In the genomic region with DNA sequence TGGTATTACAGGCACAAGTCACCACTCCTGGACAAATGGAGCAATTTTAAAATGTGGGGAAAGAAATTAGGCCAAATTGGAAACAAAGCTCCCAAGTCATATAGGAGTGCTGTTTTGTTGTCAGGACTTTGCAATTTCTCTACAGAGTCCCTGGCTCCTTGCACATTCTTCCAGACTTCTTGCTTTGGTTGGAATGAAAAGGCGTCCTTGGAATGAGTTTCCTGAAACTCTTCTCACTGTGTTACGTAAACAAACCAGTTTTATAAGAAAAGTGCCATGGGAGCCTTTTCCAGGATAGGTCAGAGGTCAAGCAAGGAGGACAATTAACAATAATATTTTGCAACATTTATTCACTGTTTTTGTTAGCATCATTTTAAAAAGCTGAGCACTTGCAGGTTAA, we compare ENCODE assay signal across 27 cellular contexts. TPM values are rescaled to one million over a fixed set of nuclear protein-coding genes. Genes with fewer than 3 reads are reported as not detected.
A peak's percentile ranks its signal among the peaks of the same experiment; 100 is the strongest.
DNase-seq lines count a peak whose midpoint lies in the region; TF ChIP-seq lines count a peak whose summit lies in the region.
"Had no signal": no experiment of that assay in that cellular context is flagged by ENCODE, and none has a peak within 500 bp of the region (broad histone marks: within the 10 kb centered on the region; RNA-seq: fewer than 3 reads in every experiment).

No MANE protein-coding gene starts in this region.

- H3K9me3 Mint-ChIP-seq in osteocyte (ENCODE audit: unreplicated experiment), result peaks cover 5% of the 10 kb centered on the region
- H3K9me3 Mint-ChIP-seq: activated T-helper 17 cell treated with anti-CD3 and anti-CD28 coated beads, Interleukin-2, amount 50 U/mL, for 72 hours; CD14-positive monocyte; stimulated activated naive CD8-positive, alpha-beta T cell treated with anti-CD3 and anti-CD28 coated beads, Interleukin-15, Interleukin-2, amounts not matched to agents 100 ng/mL and 50 ng/mL, for 24 hours had no signal

- no peak for TF ChIP-seq CTCF in AG09309 (IDR thresholded peaks at IDR 0.05; ENCODE audit: control insufficient read depth, insufficient read depth, low read depth, low read length, missing control alignments)
- no peak for TF ChIP-seq CTCF in LNCaP clone FGC (IDR thresholded peaks at IDR 0.05; ENCODE audit: control insufficient read depth, extremely low read depth, insufficient read depth)
- TF ChIP-seq CTCF in fibroblast of pulmonary artery (IDR thresholded peaks at IDR 0.05; ENCODE audit: low read length, missing control alignments), result no peak
- TF ChIP-seq CTCF in osteocyte (IDR thresholded peaks at IDR 0.05), result no peak

- peak overlapping the region; percentile 27 for H3K27ac Mint-ChIP-seq in osteocyte (ENCODE audit: unreplicated experiment)
- H3K27ac Mint-ChIP-seq: activated naive CD8-positive, alpha-beta T cell; activated T-helper 17 cell treated with anti-CD3 and anti-CD28 coated beads, Interleukin-2, amount 50 U/mL, for 72 hours; CD14-positive monocyte; stimulated activated naive CD8-positive, alpha-beta T cell treated with anti-CD3 and anti-CD28 coated beads, Interleukin-15, Interleukin-2, amounts not matched to agents 100 ng/mL and 50 ng/mL, for 24 hours had no signal

- DNase-seq in AG09309 (ENCODE audit: low read depth), result peak; percentile 16
- peak; percentile 31 for DNase-seq in LNCaP clone FGC (ENCODE audit: low read depth)
- DNase-seq in fibroblast of pulmonary artery (ENCODE audit: low read depth), result peak; percentile 16
- no peak for DNase-seq in osteocyte (ENCODE audit: extremely low spot score, unreplicated experiment)
- DNase-seq in NCI-H2029 (lab: John Stamatoyannopoulos, UW), result no peak
- DNase-seq in ecto neural progenitor cell (ENCODE audit: low spot score), result no peak
- no peak for DNase-seq in activated CD4-positive, alpha-beta T cell treated with anti-CD3 and anti-CD28 coated beads for 1 hour
- no peak for DNase-seq in KBM-7
- DNase-seq: activated CD4-positive, alpha-beta T cell treated with anti-CD3 and anti-CD28 coated beads, Interleukin-2, amount 50 U/mL, for 4 hours; activated CD8-positive, alpha-beta memory T cell treated with anti-CD3 and anti-CD28 coated beads, Interleukin-2, amount 50 U/mL, for 4 hours; cortex of kidney; H7; NCI-H1417 treated with DMSO at 0.1 percent for 48 hours; NCI-H2107; NCI-H510A; SK-N-SH; stimulated activated CD4-positive, alpha-beta T cell treated with anti-CD3 and anti-CD28 coated beads, Interleukin-12 subunit alpha, Interleukin-12 subunit beta, amount 100 ng/mL, for 4 hours; stimulated activated CD4-positive, alpha-beta T cell treated with anti-CD3 and anti-CD28 coated beads, Interleukin-4, amount 100 ng/mL, for 4 hours; upper lobe of left lung had no signal

- no peak overlapping the region for H3K4me3 Mint-ChIP-seq in osteocyte (ENCODE audit: unreplicated experiment)
- H3K4me3 Mint-ChIP-seq: activated naive CD8-positive, alpha-beta T cell; activated T-helper 17 cell treated with anti-CD3 and anti-CD28 coated beads, Interleukin-2, amount 50 U/mL, for 72 hours; CD14-positive monocyte; stimulated activated naive CD8-positive, alpha-beta T cell treated with anti-CD3 and anti-CD28 coated beads, Interleukin-15, Interleukin-2, amounts not matched to agents 100 ng/mL and 50 ng/mL, for 24 hours had no signal

- H3K36me3 Mint-ChIP-seq in osteocyte (ENCODE audit: unreplicated experiment), result no peaks in the 10 kb centered on the region
- H3K36me3 Mint-ChIP-seq: activated naive CD8-positive, alpha-beta T cell; CD14-positive monocyte had no signal

- in situ Hi-C loops in KBM-7 (cut with MboI; ENCODE audit: low pct_unique_long_range_greater_than_20kb, low sequenced_read_pairs), result no loop called here

- peaks cover 2% of the 10 kb centered on the region for H3K27me3 Mint-ChIP-seq in osteocyte (ENCODE audit: unreplicated experiment)

- H3K4me3 ChIP-seq in AG09309 (ENCODE audit: control insufficient read depth, low read depth, low read length) (no peak overlapping the region), LNCaP clone FGC (ENCODE audit: low read depth, low read length) (no peak overlapping the region), fibroblast of pulmonary artery (replicated peaks; ENCODE audit: low read depth, low read length) (no peak overlapping the region)
- H3K4me3 ChIP-seq: body of pancreas, hepatocyte, lung, upper lobe of left lung had no signal

- H3K4me1 Mint-ChIP-seq in osteocyte (ENCODE audit: unreplicated experiment), result peaks cover 15% of the 10 kb centered on the region
- H3K4me1 Mint-ChIP-seq: activated T-helper 17 cell treated with anti-CD3 and anti-CD28 coated beads, Interleukin-2, amount 50 U/mL, for 72 hours; CD14-positive monocyte had no signal

RNA-seq across cellular contexts. Expression of gene KIT, which starts 32.4 kb away (rescaled TPM):
- total RNA-seq in osteocyte, result 10.8 and 11.6 TPM in 2 replicates
- total RNA-seq: G401 had no signal

Comparison
In these comparisons a context has a peak if more than half of its experiments do, and no peak if none do; other contexts are left out.
1. DNase-seq: peak in AG09309 (single experiment), LNCaP clone FGC (single experiment) and fibroblast of pulmonary artery (single experiment); none in osteocyte (single experiment), NCI-H2029 (single experiment), ecto neural progenitor cell (single experiment), activated CD4-positive, alpha-beta T cell treated with anti-CD3 and anti-CD28 coated beads for 1 hour (single experiment) and KBM-7 (single experiment).